In genomic region chr2:233083782-233084181, GRCh38 we compare ENCODE assay signal across 13 cellular contexts. TPM values are rescaled to one million over a fixed set of nuclear protein-coding genes. Genes with fewer than 3 reads are reported as not detected.
A peak's percentile ranks its signal among the peaks of the same experiment; 100 is the strongest.
DNase-seq lines count a peak whose midpoint lies in the region; ATAC-seq and TF ChIP-seq lines count a peak whose summit lies in the region.
"Had no signal": no experiment of that assay in that cellular context is flagged by ENCODE, and none has a peak within 500 bp of the region (broad histone marks: within the 10 kb centered on the region; RNA-seq: fewer than 3 reads in every experiment).

No MANE protein-coding gene starts in this region.

- no peak overlapping the region for H3K27ac ChIP-seq in endodermal cell (ENCODE audit: low read depth, low read length)
- H3K27ac ChIP-seq: 22Rv1, ovary had no signal

- DNase-seq in T-helper 1 cell (no peak), immature natural killer cell (no peak), GM13976 (ENCODE audit: low spot score) (no peak), endodermal cell (no peak)
- DNase-seq in activated CD8-positive, alpha-beta T cell treated with anti-CD3 and anti-CD28 coated beads for 36 hours = no peak
- DNase-seq in stimulated activated naive CD8-positive, alpha-beta T cell treated with anti-CD3 and anti-CD28 coated beads, Interleukin-15, amount 100 ng/mL, for 72 hours = no peak
- no peak for DNase-seq in activated CD8-positive, alpha-beta memory T cell treated with anti-CD3 and anti-CD28 coated beads, Interleukin-2, amount 50 U/mL, for 48 hours
- DNase-seq: NCI-H2171 had no signal

- H3K27ac Mint-ChIP-seq in T-helper 1 cell treated with Interleukin-12 subunit alpha and Interleukin-12 subunit beta and Interleukin-4 antibody, amounts not matched to agents 30 μg/mL and 1 μg/mL, for 36 hours = peak overlapping the region; percentile 96
- H3K27ac Mint-ChIP-seq in activated CD8-positive, alpha-beta T cell treated with anti-CD3 and anti-CD28 coated beads for 36 hours = peak overlapping the region; percentile 85
- H3K27ac Mint-ChIP-seq in immature natural killer cell (peak overlapping the region in 5 of 6 donors; percentile 97 to 100 (median 98)), endodermal cell (no peak overlapping the region)
- peak overlapping the region; percentile 84 to 92 for H3K27ac Mint-ChIP-seq in stimulated activated naive CD8-positive, alpha-beta T cell treated with anti-CD3 and anti-CD28 coated beads, Interleukin-15, amount 100 ng/mL, for 72 hours

- H3K9me3 ChIP-seq in endodermal cell (ENCODE audit: control insufficient read depth, low read length) = no peaks in the 10 kb centered on the region
- H3K9me3 ChIP-seq: ovary had no signal

- in situ Hi-C loops in GM13976 (cut with MboI; ENCODE audit: low sequenced_read_pairs, unreplicated experiment) = no loop called here

- intact Hi-C loops in activated CD8-positive, alpha-beta T cell treated with anti-CD3 and anti-CD28 coated beads for 36 hours (cut with micrococcal nuclease) = loop anchor here (5.0 kb wide), 1 partner anchor 159 kb away; no protein-coding TSS in a partner anchor

- no peak for ATAC-seq in activated CD8-positive, alpha-beta T cell treated with anti-CD3 and anti-CD28 coated beads for 36 hours
- ATAC-seq in stimulated activated naive CD8-positive, alpha-beta T cell treated with anti-CD3 and anti-CD28 coated beads, Interleukin-15, amount 100 ng/mL, for 72 hours = no peak

- H3K36me3 Mint-ChIP-seq in T-helper 1 cell treated with Interleukin-12 subunit alpha and Interleukin-12 subunit beta and Interleukin-4 antibody, amounts not matched to agents 30 μg/mL and 1 μg/mL, for 36 hours (ENCODE audit: low read depth) = peaks cover 55% of the 10 kb centered on the region
- H3K36me3 Mint-ChIP-seq in activated CD8-positive, alpha-beta T cell treated with anti-CD3 and anti-CD28 coated beads for 36 hours (ENCODE audit: low read depth) = peaks cover 57% of the 10 kb centered on the region
- H3K36me3 Mint-ChIP-seq in immature natural killer cell (peaks cover 39 to 58% (median 41%) of the 10 kb centered on the region in 3 donors), endodermal cell (ENCODE audit: low read depth) (no peaks in the 10 kb centered on the region)

- peaks cover 75% of the 10 kb centered on the region for H3K4me1 Mint-ChIP-seq in T-helper 1 cell treated with Interleukin-12 subunit alpha and Interleukin-12 subunit beta and Interleukin-4 antibody, amounts not matched to agents 30 μg/mL and 1 μg/mL, for 36 hours (ENCODE audit: low read depth)
- peaks cover 84% of the 10 kb centered on the region for H3K4me1 Mint-ChIP-seq in activated CD8-positive, alpha-beta T cell treated with anti-CD3 and anti-CD28 coated beads for 36 hours (ENCODE audit: low read depth)
- H3K4me1 Mint-ChIP-seq in immature natural killer cell (peaks cover 0 to 96% of the 10 kb centered on the region in 2 donors), endodermal cell (peaks cover 5% of the 10 kb centered on the region)
- peaks cover 81% of the 10 kb centered on the region for H3K4me1 Mint-ChIP-seq in stimulated activated naive CD8-positive, alpha-beta T cell treated with anti-CD3 and anti-CD28 coated beads, Interleukin-15, amount 100 ng/mL, for 72 hours

- H3K4me1 ChIP-seq in endodermal cell (ENCODE audit: control insufficient read depth, insufficient read depth, low read length) = peaks cover 5% of the 10 kb centered on the region

- 73 to 98% methylated on average over 3 to 8 of the region's 8 CpGs for WGBS in endodermal cell (ENCODE audit: insufficient coverage in 1 of 2, insufficient read length in 1 of 2), 2 experiments

- H3K36me3 ChIP-seq in endodermal cell (ENCODE audit: control insufficient read depth, insufficient read depth, low read length) = no peaks in the 10 kb centered on the region
- H3K36me3 ChIP-seq: ovary had no signal

- no peaks in the 10 kb centered on the region for H3K27me3 Mint-ChIP-seq in T-helper 1 cell treated with Interleukin-12 subunit alpha and Interleukin-12 subunit beta and Interleukin-4 antibody, amounts not matched to agents 30 μg/mL and 1 μg/mL, for 36 hours (ENCODE audit: low read depth)
- no peaks in the 10 kb centered on the region for H3K27me3 Mint-ChIP-seq in activated CD8-positive, alpha-beta T cell treated with anti-CD3 and anti-CD28 coated beads for 36 hours
- peaks cover 21 to 34% (median 33%) of the 10 kb centered on the region in 3 donors for H3K27me3 Mint-ChIP-seq in immature natural killer cell (ENCODE audit: low read depth in 3 of 3)
- no peaks in the 10 kb centered on the region for H3K27me3 Mint-ChIP-seq in stimulated activated naive CD8-positive, alpha-beta T cell treated with anti-CD3 and anti-CD28 coated beads, Interleukin-15, amount 100 ng/mL, for 72 hours
- no peaks in the 10 kb centered on the region for H3K27me3 Mint-ChIP-seq in endodermal cell (ENCODE audit: insufficient read depth)

- no peaks in the 10 kb centered on the region for H3K27me3 ChIP-seq in endodermal cell (ENCODE audit: control insufficient read depth, insufficient read depth, low read length, poor library complexity, severe bottlenecking)
- H3K27me3 ChIP-seq: ovary had no signal

- H3K4me3 Mint-ChIP-seq in T-helper 1 cell treated with Interleukin-12 subunit alpha and Interleukin-12 subunit beta and Interleukin-4 antibody, amounts not matched to agents 30 μg/mL and 1 μg/mL, for 36 hours = peak overlapping the region; percentile 77
- peak overlapping the region; percentile 54 for H3K4me3 Mint-ChIP-seq in activated CD8-positive, alpha-beta T cell treated with anti-CD3 and anti-CD28 coated beads for 36 hours
- H3K4me3 Mint-ChIP-seq in immature natural killer cell (peak overlapping the region; percentile 81 to 88 (median 86)), endodermal cell (no peak overlapping the region)
- H3K4me3 Mint-ChIP-seq in stimulated activated naive CD8-positive, alpha-beta T cell treated with anti-CD3 and anti-CD28 coated beads, Interleukin-15, amount 100 ng/mL, for 72 hours = peak overlapping the region; percentile 76 to 78

- no peak overlapping the region for H3K9ac ChIP-seq in endodermal cell (ENCODE audit: extremely low read depth, low read length, poor library complexity, severe bottlenecking)

- no peak for TF ChIP-seq CTCF in activated CD8-positive, alpha-beta T cell treated with anti-CD3 and anti-CD28 coated beads for 36 hours (IDR thresholded peaks at IDR 0.05)
- TF ChIP-seq CTCF in GM13976 (IDR thresholded peaks at IDR 0.05; ENCODE audit: borderline replicate concordance, control extremely low read depth, extremely low read depth, insufficient read depth, missing control alignments) = no peak
- no peak for TF ChIP-seq CTCF in endodermal cell (conservative IDR thresholded peaks at IDR 0.05)

- no peaks in the 10 kb centered on the region for H3K9me3 Mint-ChIP-seq in T-helper 1 cell treated with Interleukin-12 subunit alpha and Interleukin-12 subunit beta and Interleukin-4 antibody, amounts not matched to agents 30 μg/mL and 1 μg/mL, for 36 hours
- no peaks in the 10 kb centered on the region for H3K9me3 Mint-ChIP-seq in activated CD8-positive, alpha-beta T cell treated with anti-CD3 and anti-CD28 coated beads for 36 hours
- H3K9me3 Mint-ChIP-seq in immature natural killer cell (no peaks in the 10 kb centered on the region), endodermal cell (no peaks in the 10 kb centered on the region)
- no peaks in the 10 kb centered on the region for H3K9me3 Mint-ChIP-seq in stimulated activated naive CD8-positive, alpha-beta T cell treated with anti-CD3 and anti-CD28 coated beads, Interleukin-15, amount 100 ng/mL, for 72 hours

- POLR2A ChIA-PET in activated CD8-positive, alpha-beta T cell treated with anti-CD3 and anti-CD28 coated beads for 36 hours (lab: Charles Lee) = interaction anchor here (0.7 to 10.3 kb wide), 6 partner anchors 8 to 167 kb away, joined by 3 to 119 read pairs (median 8); partner anchors contain the start of genes ATG16L1 and INPP5D

- H3K4me3 ChIP-seq in endodermal cell (ENCODE audit: low read length) = no peak overlapping the region
- H3K4me3 ChIP-seq: ovary had no signal

- CTCF ChIA-PET in activated CD8-positive, alpha-beta T cell treated with anti-CD3 and anti-CD28 coated beads for 36 hours (lab: Charles Lee) = interaction anchor here (1.1 to 5.3 kb wide), 4 partner anchors 13 to 30 kb away, joined by 5 to 32 read pairs (median 16); partner anchors contain the start of gene INPP5D

RNA-seq across cellular contexts. Expression of gene INPP5D, which starts 23.6 kb away (rescaled TPM):
- 10 to 100 TPM; 38.6 to 40.2 TPM for total RNA-seq in activated CD8-positive, alpha-beta T cell treated with anti-CD3 and anti-CD28 coated beads for 36 hours
- polyA plus RNA-seq in immature natural killer cell = 100 to 1,000 TPM in 1 of 3 donors, 10 to 100 TPM in 2; 54.8 to 307 (median 73.5) TPM
- 1 to 10 TPM in 1 of 2 donors, under 1 TPM in 1; 0.66 to 3.0 TPM for total RNA-seq in endodermal cell
- polyA plus RNA-seq in endodermal cell (2013, experiment 1 of 2) = 4.5 TPM
- polyA plus RNA-seq in endodermal cell (2013, experiment 2 of 2) = 3.7 TPM

RNA-seq across cellular contexts. Expression of gene NEU2, which starts 51.3 kb away (rescaled TPM):
- total RNA-seq in activated CD8-positive, alpha-beta T cell treated with anti-CD3 and anti-CD28 coated beads for 36 hours = not detected
- polyA plus RNA-seq in immature natural killer cell = not detected
- not detected for total RNA-seq in endodermal cell
- not detected for polyA plus RNA-seq in endodermal cell (2013, experiment 1 of 2)
- polyA plus RNA-seq in endodermal cell (2013, experiment 2 of 2) = not detected
- total RNA-seq: G401, ovary, SK-MEL-5 had no signal
- polyA plus RNA-seq: ovary had no signal

Comparison
In these comparisons a context has a peak if more than half of its experiments do, and no peak if none do; other contexts are left out.
1. RNA of gene INPP5D, which starts 23.6 kb away (total RNA-seq): 38.6 to 40.2 TPM in activated CD8-positive, alpha-beta T cell treated with anti-CD3 and anti-CD28 coated beads for 36 hours; 0.66 to 3.0 TPM in endodermal cell; every median in the first group is over 4 times any median in the second.